Comparison of ENCODE assay signal across 15 cellular contexts in genomic region chr4:182922551-182923284, GRCh38. TPM values are rescaled to one million over a fixed set of nuclear protein-coding genes. Genes with fewer than 3 reads are reported as not detected.
DNase-seq lines count a peak whose midpoint lies in the region; ATAC-seq and TF ChIP-seq lines count a peak whose summit lies in the region.
"Had no signal": no experiment of that assay in that cellular context is flagged by ENCODE, and none has a peak within 500 bp of the region (broad histone marks: within the 10 kb centered on the region; RNA-seq: fewer than 3 reads in every experiment).

No MANE protein-coding gene starts in this region.

- no peak overlapping the region for H3K18ac ChIP-seq in trophoblast cell (ENCODE audit: low read length)

- H4K8ac ChIP-seq in trophoblast cell (ENCODE audit: low read depth, low read length): no peak overlapping the region

- no peak for TF ChIP-seq CTCF in epithelial cell of esophagus (IDR thresholded peaks at IDR 0.05; ENCODE audit: insufficient read depth, low read depth, low read length, missing control alignments)

- peak; percentile 63 for DNase-seq in COLO668 (lab: John Stamatoyannopoulos, UW; ENCODE audit: unreplicated experiment)
- DNase-seq in NCI-H1092 treated with DMSO at 0.1 percent for 48 hours (lab: John Stamatoyannopoulos, UW): peak; percentile 71
- DNase-seq in epithelial cell of esophagus (ENCODE audit: low read depth): peak; percentile 32
- DNase-seq in trophoblast cell: no peak
- DNase-seq in activated CD4-positive, alpha-beta T cell treated with anti-CD3 and anti-CD28 coated beads for 48 hours: no peak
- DNase-seq: activated CD8-positive, alpha-beta memory T cell treated with anti-CD3 and anti-CD28 coated beads, Interleukin-2, amount 50 U/mL, for 4 hours; activated naive CD8-positive, alpha-beta T cell treated with anti-CD3 and anti-CD28 coated beads for 36 hours; NCI-H2081 treated with DMSO at 0.1 percent for 48 hours; stimulated activated CD4-positive, alpha-beta T cell treated with anti-CD3 and anti-CD28 coated beads, Interleukin-1b, Interleukin-23, amount 100 ng/mL, for 48 hours; upper lobe of left lung had no signal

- no peak overlapping the region for H2AFZ ChIP-seq in trophoblast cell (ENCODE audit: insufficient read depth, low read length, poor library complexity)

- H3K14ac ChIP-seq in trophoblast cell (ENCODE audit: low read length): no peak overlapping the region

- H4K12ac ChIP-seq in trophoblast cell (ENCODE audit: low read depth, low read length): no peak overlapping the region

- H3K27me3 ChIP-seq in muscle layer of duodenum (ENCODE audit: low read depth, low read length) (no peaks in the 10 kb centered on the region), trophoblast cell (ENCODE audit: insufficient read depth, low read length) (no peaks in the 10 kb centered on the region)
- H3K27me3 ChIP-seq: upper lobe of left lung had no signal

- H2BK12ac ChIP-seq in trophoblast cell (ENCODE audit: low read length): no peak overlapping the region

- H4K91ac ChIP-seq in trophoblast cell (ENCODE audit: low read depth, low read length): no peak overlapping the region

- H3K4me3 ChIP-seq in epithelial cell of esophagus (ENCODE audit: low read length): no peak overlapping the region
- peak overlapping the region; percentile 30 to 41 for H3K4me3 ChIP-seq in muscle layer of duodenum (ENCODE audit: low read depth in 1 of 2, low read length in 2 of 2)
- no peak overlapping the region for H3K4me3 ChIP-seq in trophoblast cell (ENCODE audit: low read depth, low read length)
- H3K4me3 ChIP-seq: prostate gland, upper lobe of left lung had no signal

- no peaks in the 10 kb centered on the region for H3K79me2 ChIP-seq in trophoblast cell (ENCODE audit: control insufficient read depth, insufficient read depth, low read length, poor library complexity)

- H2AK5ac ChIP-seq in trophoblast cell (ENCODE audit: low read length): no peak overlapping the region

- H3K79me1 ChIP-seq in trophoblast cell (ENCODE audit: low read length): peaks cover under 1% of the 10 kb centered on the region

- no peak overlapping the region for H3K4ac ChIP-seq in trophoblast cell (ENCODE audit: low read depth, low read length)

- H3K23ac ChIP-seq in trophoblast cell (ENCODE audit: low read length): no peak overlapping the region

- H3K9ac ChIP-seq in trophoblast cell (ENCODE audit: low read length): no peak overlapping the region

- no peaks in the 10 kb centered on the region for H3K36me3 ChIP-seq in muscle layer of duodenum (ENCODE audit: control insufficient read depth in 1 of 2, insufficient read depth in 2 of 2, low read length in 2 of 2)
- no peaks in the 10 kb centered on the region for H3K36me3 ChIP-seq in trophoblast cell (ENCODE audit: control insufficient read depth in 1 of 2, insufficient read depth in 2 of 2, low read length in 2 of 2)
- H3K36me3 ChIP-seq: prostate gland, upper lobe of left lung had no signal

- no CpG with 5 or more reads among the region's 13 CpGs for WGBS in trophoblast cell (ENCODE audit: extremely low coverage, insufficient coverage, insufficient read length)

- no peak overlapping the region for H3K4me2 ChIP-seq in trophoblast cell (ENCODE audit: low read length)

- ATAC-seq in GM21576 (IDR thresholded peaks at IDR 0.05; ENCODE audit: unreplicated experiment): no peak
- no peak for ATAC-seq in HG03460 (IDR thresholded peaks at IDR 0.05; ENCODE audit: unreplicated experiment)
- ATAC-seq: activated CD4-positive, CD25-positive, alpha-beta regulatory T cell treated with anti-CD3 and anti-CD28 coated beads, Interleukin-2, amount 50 U/mL, for 24 hours had no signal

- peaks cover 6 to 11% of the 10 kb centered on the region in 2 donors for H3K4me1 ChIP-seq in muscle layer of duodenum (ENCODE audit: control insufficient read depth in 1 of 2, insufficient read depth in 2 of 2, low read length in 2 of 2)
- H3K4me1 ChIP-seq in trophoblast cell (ENCODE audit: control insufficient read depth in 1 of 2, insufficient read depth in 2 of 2, low read length in 2 of 2): peaks cover 0 to 3% of the 10 kb centered on the region in 2 experiments
- H3K4me1 ChIP-seq: prostate gland had no signal

- no peaks in the 10 kb centered on the region for H3K9me3 ChIP-seq in muscle layer of duodenum (ENCODE audit: control insufficient read depth in 1 of 2, low read length in 2 of 2)
- H3K9me3 ChIP-seq in trophoblast cell (ENCODE audit: insufficient read depth, low read depth, low read length): no peaks in the 10 kb centered on the region
- H3K9me3 ChIP-seq: prostate gland, upper lobe of left lung had no signal

- no peak overlapping the region for H2BK120ac ChIP-seq in trophoblast cell (ENCODE audit: insufficient read depth, low read length, poor library complexity)

- no peak overlapping the region for H2BK5ac ChIP-seq in trophoblast cell (ENCODE audit: low read depth, low read length, poor library complexity)

- H3K27ac ChIP-seq in muscle layer of duodenum (ENCODE audit: low read length): no peak overlapping the region
- H3K27ac ChIP-seq in trophoblast cell (ENCODE audit: low read depth, low read length): no peak overlapping the region
- H3K27ac ChIP-seq: prostate gland, upper lobe of left lung had no signal

RNA-seq across cellular contexts. Expression of gene DCTD, which starts 5.5 kb away (rescaled TPM):
- 70.6 and 71.2 TPM in 2 replicates for polyA plus RNA-seq in trophoblast cell (2013)

Comparison
In these comparisons a context has a peak if more than half of its experiments do, and no peak if none do; other contexts are left out.
1. DNase-seq: peak in COLO668 (single experiment), NCI-H1092 treated with DMSO at 0.1 percent for 48 hours (single experiment) and epithelial cell of esophagus (single experiment); none in trophoblast cell (0 of 2) and activated CD4-positive, alpha-beta T cell treated with anti-CD3 and anti-CD28 coated beads for 48 hours (single experiment).
2. H3K4me3 ChIP-seq: peak in muscle layer of duodenum (2 of 2); none in epithelial cell of esophagus (single experiment) and trophoblast cell (single experiment).